In the genomic region with DNA sequence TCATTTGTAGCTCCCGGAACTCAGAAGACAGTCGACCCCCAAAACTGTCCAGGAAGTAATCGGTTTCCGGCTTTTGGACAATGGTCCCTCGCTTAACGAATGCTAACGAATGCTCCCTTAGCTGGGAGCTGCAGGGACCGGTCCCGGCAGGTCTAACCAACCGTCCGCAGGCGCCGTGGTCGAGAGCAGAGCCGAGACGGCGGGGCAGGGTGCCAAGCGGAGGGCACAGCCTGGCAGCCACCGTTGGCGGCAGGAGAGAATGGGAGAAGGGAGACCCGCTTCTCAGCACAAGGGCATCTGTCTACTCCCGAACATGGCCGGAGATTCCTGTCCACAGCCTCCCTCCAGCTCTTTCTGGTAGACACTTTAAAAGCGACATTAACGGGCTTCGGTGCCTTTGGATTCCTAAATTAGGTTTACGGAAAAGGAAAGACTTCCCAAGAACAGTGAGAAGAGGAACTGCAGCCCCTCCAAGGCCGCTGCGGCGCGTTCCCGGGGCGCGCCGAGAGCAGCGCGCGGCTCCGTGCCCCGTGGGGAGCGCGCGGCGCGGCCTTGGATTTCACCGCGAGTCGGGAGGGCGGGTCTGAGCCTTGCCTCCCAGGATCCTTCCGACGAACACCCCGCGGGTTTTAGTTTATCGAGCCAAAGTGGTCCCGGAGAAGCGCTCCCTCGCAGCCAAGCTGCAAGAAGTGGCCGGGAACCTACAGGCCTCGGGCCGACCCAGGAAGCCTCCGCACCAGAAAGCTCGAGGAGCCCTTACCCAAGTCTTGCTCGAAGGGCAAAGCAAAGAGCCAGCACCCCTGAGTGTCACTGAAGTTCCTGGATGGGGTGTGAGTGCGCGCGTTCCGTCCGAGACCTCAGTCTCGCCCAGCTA, we compare ENCODE assay signal across 15 cellular contexts. TPM values are rescaled to one million over a fixed set of nuclear protein-coding genes. Genes with fewer than 3 reads are reported as not detected.
DNase-seq lines count a peak whose midpoint lies in the region; TF ChIP-seq lines count a peak whose summit lies in the region.
"Had no signal": no experiment of that assay in that cellular context is flagged by ENCODE, and none has a peak within 500 bp of the region (broad histone marks: within the 10 kb centered on the region; RNA-seq: fewer than 3 reads in every experiment).

No MANE protein-coding gene starts in this region.

- H3K9ac ChIP-seq in ES-I3 (ENCODE audit: low read depth, low read length) = peak overlapping the region; percentile 56; the same call in 1 of the 2 replicates
- H3K9ac ChIP-seq: parathyroid adenoma had no signal

- CTCF ChIA-PET in CD8-positive, alpha-beta memory T cell (lab: Charles Lee) = interaction anchor here (1.1 kb wide), 1 partner anchor 23 kb away, joined by 3 read pairs; no protein-coding TSS in a partner anchor

- no peak for TF ChIP-seq POLR2A in breast epithelium (IDR thresholded peaks at IDR 0.05)

- H3K9me3 ChIP-seq in ES-I3 (ENCODE audit: control insufficient read depth, insufficient read depth, low read length) = no peaks in the 10 kb centered on the region
- no peaks in the 10 kb centered on the region for H3K9me3 ChIP-seq in CD8-positive, alpha-beta memory T cell (ENCODE audit: low read length)
- peaks cover 0 to 8% of the 10 kb centered on the region in 2 donors for H3K9me3 ChIP-seq in breast epithelium

- peaks cover 70% of the 10 kb centered on the region for H3K27me3 ChIP-seq in CD8-positive, alpha-beta memory T cell (ENCODE audit: insufficient read depth, low read length, poor library complexity, severe bottlenecking)
- H3K27me3 ChIP-seq in breast epithelium = peaks cover 0 to 100% of the 10 kb centered on the region in 2 donors

- TF ChIP-seq CTCF in fibroblast of villous mesenchyme (IDR thresholded peaks at IDR 0.05; ENCODE audit: insufficient read depth, low read depth, low read length) (no peak), nephron (IDR thresholded peaks at IDR 0.05; ENCODE audit: unreplicated experiment in 3 of 3) (no peak), breast epithelium (IDR thresholded peaks at IDR 0.05) (no peak)

- H3K36me3 ChIP-seq in ES-I3 (ENCODE audit: insufficient read depth, low read length) (no peaks in the 10 kb centered on the region), breast epithelium (no peaks in the 10 kb centered on the region)
- no peaks in the 10 kb centered on the region for H3K36me3 ChIP-seq in CD8-positive, alpha-beta memory T cell (ENCODE audit: insufficient read depth, low read length)

- peaks cover 17% of the 10 kb centered on the region for H3K4me1 ChIP-seq in ES-I3 (ENCODE audit: insufficient read depth, low read length)
- peaks cover 5% of the 10 kb centered on the region for H3K4me1 ChIP-seq in CD8-positive, alpha-beta memory T cell (ENCODE audit: insufficient read depth, low read length)
- H3K4me1 ChIP-seq in breast epithelium = no peaks in the 10 kb centered on the region
- H3K4me1 ChIP-seq: parathyroid adenoma had no signal

- H3K9me3 Mint-ChIP-seq in IgD-negative memory B cell (peaks cover 0 to 9% (median 0%) of the 10 kb centered on the region in 3 donors), nephron (no peaks in the 10 kb centered on the region)
- peaks cover 5 to 40% (median 19%) of the 10 kb centered on the region in 5 donors for H3K9me3 Mint-ChIP-seq in CD8-positive, alpha-beta memory T cell

- DNase-seq in fibroblast of villous mesenchyme (ENCODE audit: low read depth) (no peak), breast epithelium (ENCODE audit: low spot score in 2 of 2) (no peak), UCSD-AML1 (lab: John Stamatoyannopoulos, UW; ENCODE audit: unreplicated experiment) (no peak)
- DNase-seq in CD8-positive, alpha-beta memory T cell = no peak
- DNase-seq in stimulated activated CD4-positive, alpha-beta T cell treated with anti-CD3 and anti-CD28 coated beads, Interleukin-4, amount 100 ng/mL, for 1 hour = no peak
- DNase-seq: activated CD4-positive, CD25-positive, alpha-beta regulatory T cell treated with anti-CD3 and anti-CD28 coated beads, Interleukin-2, amount 50 U/mL, for 72 hours; CD4-positive, CD25-positive, alpha-beta regulatory T cell; NCI-H1436 treated with DMSO at 0.1 percent for 48 hours; NK-92 treated with Interleukin-12 subunit alpha and Interleukin-12 subunit beta, amount 100 ng/mL, for 24 hours; substantia nigra had no signal

- peak overlapping the region; percentile 32 for H3K4me3 ChIP-seq in fibroblast of villous mesenchyme (ENCODE audit: low read depth, low read length)
- no peak overlapping the region for H3K4me3 ChIP-seq in CD8-positive, alpha-beta memory T cell (ENCODE audit: low read length)
- no peak overlapping the region for H3K4me3 ChIP-seq in breast epithelium
- H3K4me3 ChIP-seq: SK-N-MC had no signal

- no peak overlapping the region for H3K27ac ChIP-seq in CD8-positive, alpha-beta memory T cell (ENCODE audit: low read depth, low read length)
- H3K27ac ChIP-seq in breast epithelium = no peak overlapping the region
- H3K27ac ChIP-seq: parathyroid adenoma, SK-N-MC had no signal

- H3K4me3 Mint-ChIP-seq in IgD-negative memory B cell (peak overlapping the region in 2 of 4 donors; percentile 8 to 68), nephron (peak overlapping the region; percentile 47 to 69 (median 55))
- H3K4me3 Mint-ChIP-seq in CD8-positive, alpha-beta memory T cell = peak overlapping the region in 1 of 7 donors; percentile 46

- intact Hi-C loops in breast epithelium (cut with DNase I; ENCODE audit: low total_unique reads) = no loop called here

- POLR2A ChIA-PET in CD8-positive, alpha-beta memory T cell (lab: Charles Lee) = no interaction called here

- H3K27me3 Mint-ChIP-seq in IgD-negative memory B cell (peaks cover 77% of the 10 kb centered on the region), nephron (ENCODE audit: low read depth) (peaks cover 99% of the 10 kb centered on the region)
- peaks cover 79 to 84% of the 10 kb centered on the region in 2 donors for H3K27me3 Mint-ChIP-seq in CD8-positive, alpha-beta memory T cell

- H3K36me3 Mint-ChIP-seq in IgD-negative memory B cell (no peaks in the 10 kb centered on the region), nephron (ENCODE audit: low read depth) (no peaks in the 10 kb centered on the region)
- H3K36me3 Mint-ChIP-seq in CD8-positive, alpha-beta memory T cell = no peaks in the 10 kb centered on the region
- H3K36me3 Mint-ChIP-seq: CD4-positive, CD25-positive, alpha-beta regulatory T cell had no signal

- H3K4me1 Mint-ChIP-seq in IgD-negative memory B cell = peaks cover 0 to 5% (median 1%) of the 10 kb centered on the region in 3 donors
- H3K4me1 Mint-ChIP-seq in nephron = peaks cover 10% of the 10 kb centered on the region
- peaks cover 8 to 13% (median 13%) of the 10 kb centered on the region in 3 donors for H3K4me1 Mint-ChIP-seq in CD8-positive, alpha-beta memory T cell

- H3K27ac Mint-ChIP-seq in IgD-negative memory B cell = peak overlapping the region; percentile 53 to 89 (median 57)
- no peak overlapping the region for H3K27ac Mint-ChIP-seq in nephron
- no peak overlapping the region for H3K27ac Mint-ChIP-seq in CD8-positive, alpha-beta memory T cell
- H3K27ac Mint-ChIP-seq: CD4-positive, CD25-positive, alpha-beta regulatory T cell had no signal

RNA-seq across cellular contexts. Expression of a gene that starts 3.6 kb away (rescaled TPM):
- polyA plus RNA-seq in IgD-negative memory B cell = not detected
- total RNA-seq in fibroblast of villous mesenchyme = 1.3 and 2.6 TPM in 2 replicates
- total RNA-seq in CD8-positive, alpha-beta memory T cell = not detected
- not detected for polyA plus RNA-seq in CD8-positive, alpha-beta memory T cell
- total RNA-seq in breast epithelium = under 1 TPM in 1 of 3 donors, not detected in 2; 0.59 TPM

Comparison
In these comparisons a context has a peak if more than half of its experiments do, and no peak if none do; other contexts are left out.
1. H3K27ac Mint-ChIP-seq: peak in IgD-negative memory B cell (3 of 3); none in nephron (0 of 3) and CD8-positive, alpha-beta memory T cell (0 of 8).